ENCODE assay signal across 27 cellular contexts in genomic region chr4:139785356-139785755, GRCh38.
"Had no signal": no experiment of that assay in that cellular context is flagged by ENCODE, and none has a peak within 500 bp of the region (broad histone marks: within the 10 kb centered on the region; RNA-seq: fewer than 3 reads in every experiment).

No MANE protein-coding gene starts in this region.

- H3K36me3 ChIP-seq: adrenal gland, neural progenitor cell, stomach, thyroid gland, WERI-Rb-1 had no signal

- H3K27ac Mint-ChIP-seq: activated naive CD4-positive, alpha-beta T cell treated with anti-CD3 and anti-CD28 coated beads for 36 hours; activated naive CD8-positive, alpha-beta T cell treated with anti-CD3 and anti-CD28 coated beads for 36 hours; memory B cell; stimulated activated naive B cell treated with anti-CD40 and anti-IgM and Interleukin-4, amounts not matched to agents 10 μg/mL and 1 μg/mL and 100 μg/mL, for 72 hours; T-helper 17 cell had no signal

- H3K9me3 ChIP-seq: adrenal gland, body of pancreas, stomach, thyroid gland had no signal

- DNase-seq: activated CD4-positive, alpha-beta T cell treated with anti-CD3 and anti-CD28 coated beads for 48 hours; activated CD4-positive, alpha-beta T cell treated with anti-CD3 and anti-CD28 coated beads, Interleukin-2, amount 50 U/mL, for 48 hours; activated CD8-positive, alpha-beta memory T cell treated with anti-CD3 and anti-CD28 coated beads for 24 hours; activated effector memory CD4-positive, alpha-beta T cell treated with Interleukin-2 at 50 U/mL for 16 hours; activated naive CD4-positive, alpha-beta T cell treated with anti-CD3 and anti-CD28 coated beads for 36 hours; activated naive CD8-positive, alpha-beta T cell treated with anti-CD3 and anti-CD28 coated beads for 36 hours; adrenal gland; aorta; body of pancreas; dermis blood vessel endothelial cell; effector CD4-positive, alpha-beta T cell; islet precursor cell; left cardiac atrium; left ventricle myocardium superior; right cardiac atrium; stimulated activated CD4-positive, alpha-beta T cell treated with anti-CD3 and anti-CD28 coated beads, Interleukin-15, amount 100 ng/mL, for 24 hours; stimulated activated CD4-positive, alpha-beta T cell treated with anti-CD3 and anti-CD28 coated beads, Interleukin-2, amount 100 ng/mL, for 24 hours; stimulated activated naive B cell treated with anti-CD40 and anti-IgM and Interleukin-4, amounts not matched to agents 10 μg/mL and 1 μg/mL and 100 μg/mL, for 72 hours; stomach; T-helper 17 cell; T1000; thyroid gland; WERI-Rb-1 had no signal

- H3K4me3 Mint-ChIP-seq: activated naive CD4-positive, alpha-beta T cell treated with anti-CD3 and anti-CD28 coated beads for 36 hours; activated naive CD8-positive, alpha-beta T cell treated with anti-CD3 and anti-CD28 coated beads for 36 hours; memory B cell; stimulated activated naive B cell treated with anti-CD40 and anti-IgM and Interleukin-4, amounts not matched to agents 10 μg/mL and 1 μg/mL and 100 μg/mL, for 72 hours; T-helper 17 cell had no signal

- H3K27me3 Mint-ChIP-seq: activated naive CD8-positive, alpha-beta T cell treated with anti-CD3 and anti-CD28 coated beads for 36 hours had no signal

- H3K36me3 Mint-ChIP-seq: activated naive CD8-positive, alpha-beta T cell treated with anti-CD3 and anti-CD28 coated beads for 36 hours; memory B cell; stimulated activated naive B cell treated with anti-CD40 and anti-IgM and Interleukin-4, amounts not matched to agents 10 μg/mL and 1 μg/mL and 100 μg/mL, for 72 hours had no signal

- H3K9me3 Mint-ChIP-seq: activated naive CD4-positive, alpha-beta T cell treated with anti-CD3 and anti-CD28 coated beads for 36 hours; activated naive CD8-positive, alpha-beta T cell treated with anti-CD3 and anti-CD28 coated beads for 36 hours; memory B cell; neural progenitor cell; stimulated activated naive B cell treated with anti-CD40 and anti-IgM and Interleukin-4, amounts not matched to agents 10 μg/mL and 1 μg/mL and 100 μg/mL, for 72 hours had no signal

- H3K27me3 ChIP-seq: adrenal gland, body of pancreas, neural progenitor cell, stomach, thyroid gland had no signal

- H3K4me1 ChIP-seq: adrenal gland, body of pancreas, thyroid gland had no signal

- H3K4me1 Mint-ChIP-seq: memory B cell, T-helper 17 cell had no signal

- H3K27ac ChIP-seq: adrenal gland, body of pancreas, epithelial cell of prostate, neural progenitor cell, stomach, thyroid gland had no signal

- H3K4me3 ChIP-seq: adrenal gland, body of pancreas, neural progenitor cell, stomach, thyroid gland had no signal

- ATAC-seq: activated CD4-positive, CD25-positive, alpha-beta regulatory T cell treated with anti-CD3 and anti-CD28 coated beads, Interleukin-2, amount 50 U/mL, for 24 hours; body of pancreas; left cardiac atrium; left ventricle myocardium superior; right cardiac atrium; stimulated activated naive B cell treated with anti-CD40 and anti-IgM and Interleukin-4, amounts not matched to agents 10 μg/mL and 1 μg/mL and 100 μg/mL, for 72 hours; T-helper 17 cell had no signal
